ENCODE assay signal across 9 cellular contexts in genomic region chr3:146612015-146612414, GRCh38. TPM values are rescaled to one million over a fixed set of nuclear protein-coding genes. Genes with fewer than 3 reads are reported as not detected.
"Had no signal": no experiment of that assay in that cellular context is flagged by ENCODE, and none has a peak within 500 bp of the region (broad histone marks: within the 10 kb centered on the region; RNA-seq: fewer than 3 reads in every experiment).

No MANE protein-coding gene starts in this region.

- H3K4me3 ChIP-seq: GM12878 had no signal

- FAIRE-seq: G401.6, GM12878, GM12891, GM12892, GM18507, GM19239 had no signal

- DNase-seq: GDM1, GF-D8 had no signal

- ATAC-seq: GM12878 had no signal

RNA-seq across cellular contexts. Expression of gene PLSCR5, which starts 6.9 kb away (rescaled TPM):
- total RNA-seq: G401, GM12878 had no signal
